ENCODE assay signal across 8 cellular contexts in genomic region chr11:77065878-77066228, GRCh38. TPM values are rescaled to one million over a fixed set of nuclear protein-coding genes. Genes with fewer than 3 reads are reported as not detected.
DNase-seq lines count a peak whose midpoint lies in the region; ATAC-seq and TF ChIP-seq lines count a peak whose summit lies in the region.

No MANE protein-coding gene starts in this region.

- H3K9me3 ChIP-seq in RWPE2 (ENCODE audit: severe bottlenecking) (no peaks in the 10 kb centered on the region), esophagus squamous epithelium (no peaks in the 10 kb centered on the region)

- H3K36me3 ChIP-seq in RWPE2 (ENCODE audit: low read depth): no peaks in the 10 kb centered on the region
- no peaks in the 10 kb centered on the region for H3K36me3 ChIP-seq in esophagus squamous epithelium

- TF ChIP-seq CTCF in RWPE2 (IDR thresholded peaks at IDR 0.05; ENCODE audit: poor library complexity, severe bottlenecking) (no peak), esophagus squamous epithelium (IDR thresholded peaks at IDR 0.05) (no peak)

- peaks cover 10 to 20% (median 18%) of the 10 kb centered on the region in 3 donors for H3K4me1 Mint-ChIP-seq in naive B cell

- peaks cover 0 to 15% (median 8%) of the 10 kb centered on the region in 7 donors for H3K9me3 Mint-ChIP-seq in naive B cell

- H3K27me3 Mint-ChIP-seq in naive B cell: peaks cover 0 to 18% (median 14%) of the 10 kb centered on the region in 3 donors

- no peak for TF ChIP-seq POLR2A in esophagus squamous epithelium (IDR thresholded peaks at IDR 0.05)

- whole genome bisulfite sequencing in esophagus squamous epithelium, 2 donors: 28 to 54% methylated on average over 3 to 13 of the region's 14 CpGs

- H3K4me1 ChIP-seq in RWPE2 (ENCODE audit: insufficient read depth, poor library complexity, severe bottlenecking): no peaks in the 10 kb centered on the region
- peaks cover 4 to 39% (median 19%) of the 10 kb centered on the region in 3 donors for H3K4me1 ChIP-seq in esophagus squamous epithelium

- H3K27ac Mint-ChIP-seq in naive B cell: peak overlapping the region in 3 of 6 donors; percentile 57 to 80 (median 59)

- DNase-seq in NCI-H82 (lab: John Stamatoyannopoulos, UW): peak; percentile 30
- DNase-seq in NCI-H82 treated with DMSO at 0.1 percent for 48 hours (lab: John Stamatoyannopoulos, UW; ENCODE audit: unreplicated experiment): no peak
- no peak for DNase-seq in RWPE2 (ENCODE audit: low spot score)
- DNase-seq in esophagus squamous epithelium (lab: John Stamatoyannopoulos, UW): no peak
- DNase-seq in naive B cell: no peak
- DNase-seq in SHP77 treated with DMSO at 0.1 percent for 48 hours (lab: John Stamatoyannopoulos, UW): no peak
- no peak for DNase-seq in OCI-M2 (lab: John Stamatoyannopoulos, UW; ENCODE audit: unreplicated experiment)

- H3K27ac ChIP-seq in RWPE2 (ENCODE audit: poor library complexity, severe bottlenecking) (no peak overlapping the region), esophagus squamous epithelium (peak overlapping the region; percentile 76 to 95 (median 90))

- no peaks in the 10 kb centered on the region for H3K27me3 ChIP-seq in RWPE2 (ENCODE audit: insufficient read depth, poor library complexity, severe bottlenecking)
- no peaks in the 10 kb centered on the region for H3K27me3 ChIP-seq in esophagus squamous epithelium

- no peaks in the 10 kb centered on the region for H3K36me3 Mint-ChIP-seq in naive B cell

- H3K4me3 Mint-ChIP-seq in naive B cell: peak overlapping the region; percentile 87 to 96 (median 92)

- H3K4me3 ChIP-seq in RWPE2 (ENCODE audit: severe bottlenecking) (peak overlapping the region; percentile 56), esophagus squamous epithelium (peak overlapping the region; percentile 61 to 84 (median 77))

- intact Hi-C loops in esophagus squamous epithelium (cut with DNase I): no loop called here

- no peak for ATAC-seq in RWPE2 (ENCODE audit: low read depth)
- no peak for ATAC-seq in naive B cell (ENCODE audit: low read depth in 2 of 2)
- ATAC-seq in GM19351 (IDR thresholded peaks at IDR 0.05; ENCODE audit: unreplicated experiment): no peak

RNA-seq across cellular contexts. Expression of gene CAPN5, which starts 0.9 kb away (rescaled TPM):
- total RNA-seq in esophagus squamous epithelium: 10 to 100 TPM in 3 of 4 donors, 1 to 10 TPM in 1; 9.3 to 63.2 (median 13.5) TPM
- polyA plus RNA-seq in naive B cell (ENCODE audit: low read depth in 6 of 6): under 1 TPM in 2 of 6 donors, not detected in 4; 0.33 to 0.87 TPM

RNA-seq across cellular contexts. Expression of gene B3GNT6, which starts 31.7 kb away (rescaled TPM):
- total RNA-seq in esophagus squamous epithelium: 1 to 10 TPM; 1.7 to 9.3 (median 7.6) TPM
- not detected for polyA plus RNA-seq in naive B cell (ENCODE audit: low read depth in 6 of 6)

RNA-seq across cellular contexts. Expression of gene OMP, which starts 36.8 kb away (rescaled TPM):
- 1 to 10 TPM in 1 of 4 donors, not detected in 3; 1.1 TPM for total RNA-seq in esophagus squamous epithelium
- polyA plus RNA-seq in naive B cell (ENCODE audit: low read depth in 6 of 6): not detected
